In the genomic region with DNA sequence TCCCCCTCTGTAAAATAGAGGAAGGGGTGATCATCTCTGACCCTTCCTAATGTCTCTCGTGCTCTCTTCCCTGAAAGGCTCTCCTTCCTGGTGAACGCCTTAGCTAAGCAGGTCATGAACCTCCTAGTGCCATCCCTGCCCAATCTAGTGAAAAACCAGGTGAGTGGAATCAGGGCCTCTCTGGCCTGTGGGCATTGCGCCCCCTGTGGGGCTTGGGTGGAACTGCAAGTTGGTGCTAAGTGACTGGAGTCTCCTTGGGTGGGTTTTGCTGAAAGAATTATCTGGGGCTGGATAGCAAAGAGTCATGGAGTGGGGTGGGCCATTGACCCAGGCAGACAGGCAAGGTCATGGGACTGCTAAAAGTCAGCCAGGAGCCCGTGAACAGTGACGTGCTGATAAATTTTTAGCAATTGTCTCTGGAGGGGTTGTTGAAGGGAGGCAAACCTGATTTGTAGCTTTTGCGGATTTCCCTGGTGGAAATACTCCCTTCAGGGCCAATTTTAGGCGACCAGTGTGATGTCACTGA, we compare ENCODE assay signal across 8 cellular contexts. TPM values are rescaled to one million over a fixed set of nuclear protein-coding genes. Genes with fewer than 3 reads are reported as not detected.
DNase-seq lines count a peak whose midpoint lies in the region; ATAC-seq and TF ChIP-seq lines count a peak whose summit lies in the region.

No MANE protein-coding gene starts in this region.

- H2BK15ac ChIP-seq in mesendoderm (replicated peaks; ENCODE audit: low read depth): no peak overlapping the region

- no peak overlapping the region for H3K4me3 ChIP-seq in GM06990 (replicated peaks; ENCODE audit: low read depth, low read length)
- no peak overlapping the region for H3K4me3 ChIP-seq in mesendoderm (ENCODE audit: low read length)

- no peak overlapping the region for H3K23ac ChIP-seq in mesendoderm (ENCODE audit: low read length)

- TF ChIP-seq CTCF in GM06990 (IDR thresholded peaks at IDR 0.05; ENCODE audit: insufficient read depth, low read length, poor library complexity, severe bottlenecking): peak; percentile 99

- DNase-seq in GM06990 (ENCODE audit: extremely low read depth, insufficient read length) (no peak), MV-4-11 (lab: John Stamatoyannopoulos, UW) (peak; percentile 26), mesendoderm (peak; percentile 78)
- peak; percentile 79 for DNase-seq in activated CD4-positive, alpha-beta T cell treated with anti-CD3 and anti-CD28 coated beads for 36 hours
- DNase-seq in central memory CD8-positive, alpha-beta T cell (ENCODE audit: low spot score in 2 of 2): peak; percentile 37 to 44
- peak; percentile 21 to 43 for DNase-seq in stimulated activated CD8-positive, alpha-beta memory T cell treated with anti-CD3 and anti-CD28 coated beads, Interleukin-4, amount 100 ng/mL, for 4 hours (ENCODE audit: low read depth in 2 of 2, low spot score in 1 of 2)

- no peaks in the 10 kb centered on the region for H3K36me3 ChIP-seq in GM06990 (ENCODE audit: control insufficient read depth, insufficient read depth, low read length)
- no peaks in the 10 kb centered on the region for H3K36me3 ChIP-seq in mesendoderm (ENCODE audit: control insufficient read depth, insufficient read depth, low read length)

- intact Hi-C loops in activated CD4-positive, alpha-beta T cell treated with anti-CD3 and anti-CD28 coated beads for 36 hours (cut with DNase I, micrococcal nuclease): no loop called here

- no CpG with 5 or more reads among the region's 7 CpGs for WGBS in mesendoderm (ENCODE audit: extremely low coverage, insufficient coverage, low lambda C conversion rate)

- no peak overlapping the region for H2BK120ac ChIP-seq in mesendoderm (ENCODE audit: low read depth, low read length)

- no peak overlapping the region for H3K4me3 Mint-ChIP-seq in activated CD4-positive, alpha-beta T cell treated with anti-CD3 and anti-CD28 coated beads for 36 hours
- no peak overlapping the region for H3K4me3 Mint-ChIP-seq in central memory CD8-positive, alpha-beta T cell

- no peaks in the 10 kb centered on the region for H3K27me3 Mint-ChIP-seq in activated CD4-positive, alpha-beta T cell treated with anti-CD3 and anti-CD28 coated beads for 36 hours
- H3K27me3 Mint-ChIP-seq in central memory CD8-positive, alpha-beta T cell: peaks cover 16% of the 10 kb centered on the region

- H3K56ac ChIP-seq in mesendoderm (ENCODE audit: low read length): no peak overlapping the region

- H4K5ac ChIP-seq in mesendoderm (ENCODE audit: low read length): no peak overlapping the region

- H4K8ac ChIP-seq in mesendoderm (ENCODE audit: low read depth, low read length): no peak overlapping the region

- H3K4me1 Mint-ChIP-seq in activated CD4-positive, alpha-beta T cell treated with anti-CD3 and anti-CD28 coated beads for 36 hours: no peaks in the 10 kb centered on the region
- peaks cover 4% of the 10 kb centered on the region for H3K4me1 Mint-ChIP-seq in central memory CD8-positive, alpha-beta T cell

- no peaks in the 10 kb centered on the region for H3K36me3 Mint-ChIP-seq in activated CD4-positive, alpha-beta T cell treated with anti-CD3 and anti-CD28 coated beads for 36 hours (ENCODE audit: low read depth)
- H3K36me3 Mint-ChIP-seq in central memory CD8-positive, alpha-beta T cell (ENCODE audit: insufficient read depth): no peaks in the 10 kb centered on the region

- no peak overlapping the region for H2AK5ac ChIP-seq in mesendoderm (ENCODE audit: low read length)

- no peak overlapping the region for H3K27ac Mint-ChIP-seq in activated CD4-positive, alpha-beta T cell treated with anti-CD3 and anti-CD28 coated beads for 36 hours
- H3K27ac Mint-ChIP-seq in central memory CD8-positive, alpha-beta T cell (ENCODE audit: low read depth): no peak overlapping the region

- no peak overlapping the region for H3K4me2 ChIP-seq in mesendoderm (ENCODE audit: low read length)

- H2BK5ac ChIP-seq in mesendoderm (ENCODE audit: low read length): no peak overlapping the region

- no peaks in the 10 kb centered on the region for H3K79me2 ChIP-seq in mesendoderm (ENCODE audit: control insufficient read depth, insufficient read depth, low read length)

- H3K27ac ChIP-seq in mesendoderm (ENCODE audit: low read depth, low read length): no peak overlapping the region

- no peak overlapping the region for H3K9ac ChIP-seq in mesendoderm (ENCODE audit: low read length)

- CTCF ChIA-PET in activated CD4-positive, alpha-beta T cell treated with anti-CD3 and anti-CD28 coated beads for 36 hours (lab: Charles Lee): interaction anchor here (0.6 to 3.9 kb wide), 10 partner anchors 10 to 390 kb away, joined by 3 to 15 read pairs (median 4); no protein-coding TSS in a partner anchor

- ATAC-seq in activated CD4-positive, alpha-beta T cell treated with anti-CD3 and anti-CD28 coated beads for 36 hours: peak; percentile 63
- no peak for ATAC-seq in central memory CD8-positive, alpha-beta T cell (replicated peaks; ENCODE audit: extremely low read depth, poor library complexity, severe bottlenecking)
- ATAC-seq in HG03354 (IDR thresholded peaks at IDR 0.05; ENCODE audit: poor library complexity, severe bottlenecking, unreplicated experiment) (no peak), GM19463 (IDR thresholded peaks at IDR 0.05; ENCODE audit: unreplicated experiment) (no peak)

- POLR2A ChIA-PET in activated CD4-positive, alpha-beta T cell treated with anti-CD3 and anti-CD28 coated beads for 36 hours (lab: Charles Lee): no interaction called here

- no peak overlapping the region for H3K18ac ChIP-seq in mesendoderm (ENCODE audit: low read length)

- no peaks in the 10 kb centered on the region for H3K79me1 ChIP-seq in mesendoderm (ENCODE audit: low read length)

- H3K27me3 ChIP-seq in GM06990 (replicated peaks; ENCODE audit: control insufficient read depth, insufficient read depth, low read length) (no peaks in the 10 kb centered on the region; the same call in 1 of the 2 replicates), mesendoderm (ENCODE audit: insufficient read depth, low read length, poor library complexity) (no peaks in the 10 kb centered on the region)

- H3K4me1 ChIP-seq in mesendoderm (ENCODE audit: control insufficient read depth, low read depth, low read length): no peaks in the 10 kb centered on the region

- H3K9me3 Mint-ChIP-seq in activated CD4-positive, alpha-beta T cell treated with anti-CD3 and anti-CD28 coated beads for 36 hours (ENCODE audit: low read depth): no peaks in the 10 kb centered on the region
- no peaks in the 10 kb centered on the region for H3K9me3 Mint-ChIP-seq in central memory CD8-positive, alpha-beta T cell

- H3K4ac ChIP-seq in mesendoderm (ENCODE audit: low read depth, low read length): no peak overlapping the region

RNA-seq across cellular contexts. Expression of gene BPIFB1, which starts 8.9 kb away (rescaled TPM):
- total RNA-seq in activated CD4-positive, alpha-beta T cell treated with anti-CD3 and anti-CD28 coated beads for 36 hours: not detected
- polyA plus RNA-seq in mesendoderm (2013, experiment 1 of 2): not detected
- not detected for polyA plus RNA-seq in mesendoderm (2013, experiment 2 of 2)

RNA-seq across cellular contexts. Expression of gene BPIFA1, which starts 56.1 kb away (rescaled TPM):
- not detected for total RNA-seq in activated CD4-positive, alpha-beta T cell treated with anti-CD3 and anti-CD28 coated beads for 36 hours
- not detected for polyA plus RNA-seq in mesendoderm (2013, experiment 1 of 2)
- not detected for polyA plus RNA-seq in mesendoderm (2013, experiment 2 of 2)
